25 cellular contexts compared by ENCODE assay signal in the genomic region with DNA sequence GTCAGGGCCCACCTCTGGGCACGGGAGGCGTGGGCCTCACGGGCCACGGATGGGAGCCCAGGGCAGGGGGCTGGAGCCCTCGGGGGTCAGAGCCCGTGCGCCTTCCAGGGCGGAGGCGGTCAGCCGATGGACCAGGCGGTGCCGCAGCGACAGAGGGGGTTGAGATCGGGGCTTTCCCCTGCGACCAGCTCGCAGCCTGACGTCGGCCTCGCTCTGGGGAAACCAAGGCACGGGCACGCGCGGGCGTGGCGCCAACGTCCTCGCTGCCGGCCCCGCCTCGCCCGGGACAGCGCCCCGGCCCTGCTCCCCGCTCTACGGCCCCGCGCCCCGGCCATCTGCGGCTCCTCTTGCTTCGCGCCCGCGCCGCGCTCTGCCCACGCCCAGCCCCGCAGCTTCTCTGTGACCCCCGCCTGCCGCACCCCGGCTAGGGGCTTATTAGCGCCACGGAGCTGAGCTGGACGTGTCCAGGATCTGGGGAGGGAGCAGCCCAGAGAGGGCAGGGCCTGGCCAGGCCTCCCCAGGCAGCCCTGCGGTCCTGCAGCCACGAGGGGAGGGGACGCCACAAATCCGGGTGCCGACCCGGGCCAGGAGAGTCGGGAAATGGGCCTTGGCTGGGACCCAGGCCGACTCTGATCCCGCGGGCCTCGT. TPM values are rescaled to one million over a fixed set of nuclear protein-coding genes. Genes with fewer than 3 reads are reported as not detected.
DNase-seq lines count a peak whose midpoint lies in the region; ATAC-seq and TF ChIP-seq lines count a peak whose summit lies in the region.
"Had no signal": no experiment of that assay in that cellular context is flagged by ENCODE, and none has a peak within 500 bp of the region (broad histone marks: within the 10 kb centered on the region; RNA-seq: fewer than 3 reads in every experiment).

No MANE protein-coding gene starts in this region.

- no peak for ATAC-seq in left ventricle myocardium superior
- no peak for ATAC-seq in thoracic aorta (ENCODE audit: insufficient number of reproducible peaks, low FRiP score, low read depth)
- ATAC-seq in GM18867 (IDR thresholded peaks at IDR 0.05; ENCODE audit: unreplicated experiment): no peak
- ATAC-seq: naive thymus-derived CD8-positive, alpha-beta T cell had no signal

- H3K4me1 Mint-ChIP-seq in activated naive CD4-positive, alpha-beta T cell treated with anti-CD3 and anti-CD28 coated beads, Interleukin-2, amount 10 ng/mL, durations not matched to agents 7 days and 5 days: peaks cover 4% of the 10 kb centered on the region
- H3K4me1 Mint-ChIP-seq: naive thymus-derived CD8-positive, alpha-beta T cell had no signal

- H3K4me1 ChIP-seq in thoracic aorta (ENCODE audit: control insufficient read depth in 1 of 2, low read depth in 2 of 2): peaks cover 10 to 15% of the 10 kb centered on the region in 2 donors
- H3K4me1 ChIP-seq: adrenal gland, left lung, vagina had no signal

- DNase-seq in left ventricle myocardium superior: peak; percentile 27
- DNase-seq in thoracic aorta (ENCODE audit: low spot score): no peak
- DNase-seq in activated naive CD4-positive, alpha-beta T cell treated with anti-CD3 and anti-CD28 coated beads, Interleukin-2, amount 10 ng/mL, durations not matched to agents 7 days and 5 days: no peak
- DNase-seq in substantia nigra (lab: John Stamatoyannopoulos, UW): no peak
- DNase-seq: activated CD4-positive, alpha-beta T cell treated with anti-CD3 and anti-CD28 coated beads, Interleukin-2, amount 50 U/mL, for 4 hours; activated naive CD4-positive, alpha-beta T cell treated with Interleukin-2 at 50 U/mL for 16 hours; activated T-cell treated with anti-CD3 and anti-CD28 coated beads, Interleukin-2, amount 50 U/mL, for 72 hours; adrenal gland; DMS79 treated with DMSO at 0.1 percent for 48 hours; GF-D8; midbrain; naive thymus-derived CD8-positive, alpha-beta T cell; NCI-H1105; NCI-H1930; NCI-H524 treated with DMSO at 0.1 percent for 48 hours; NK-92 treated with Interleukin-12 subunit alpha and Interleukin-12 subunit beta, amount 100 ng/mL, for 24 hours; stimulated activated CD4-positive, alpha-beta T cell treated with anti-CD3 and anti-CD28 coated beads, Interleukin-2, amount 100 ng/mL, for 24 hours; T-helper 1 cell had no signal

- no peaks in the 10 kb centered on the region for H3K9me3 Mint-ChIP-seq in activated naive CD4-positive, alpha-beta T cell treated with anti-CD3 and anti-CD28 coated beads, Interleukin-2, amount 10 ng/mL, durations not matched to agents 7 days and 5 days
- H3K9me3 Mint-ChIP-seq: activated T-cell treated with anti-CD3 and anti-CD28 coated beads, Interleukin-2, amount 50 U/mL, for 72 hours; naive thymus-derived CD8-positive, alpha-beta T cell had no signal

- no peaks in the 10 kb centered on the region for H3K9me3 ChIP-seq in thoracic aorta
- H3K9me3 ChIP-seq: adrenal gland, left lung, vagina had no signal

- intact Hi-C loops in left ventricle myocardium superior (cut with micrococcal nuclease): no loop called here

- H3K27ac Mint-ChIP-seq in activated naive CD4-positive, alpha-beta T cell treated with anti-CD3 and anti-CD28 coated beads, Interleukin-2, amount 10 ng/mL, durations not matched to agents 7 days and 5 days: no peak overlapping the region
- H3K27ac Mint-ChIP-seq: activated T-cell treated with anti-CD3 and anti-CD28 coated beads, Interleukin-2, amount 50 U/mL, for 72 hours; brain had no signal

- peak overlapping the region; percentile 42 for H3K4me3 ChIP-seq in thoracic aorta
- H3K4me3 ChIP-seq: adrenal gland, left lung, smooth muscle cell, vagina had no signal

- H3K36me3 Mint-ChIP-seq in activated naive CD4-positive, alpha-beta T cell treated with anti-CD3 and anti-CD28 coated beads, Interleukin-2, amount 10 ng/mL, durations not matched to agents 7 days and 5 days: no peaks in the 10 kb centered on the region
- H3K36me3 Mint-ChIP-seq: brain; naive thymus-derived CD8-positive, alpha-beta T cell had no signal

- peaks cover 76% of the 10 kb centered on the region for H3K27me3 Mint-ChIP-seq in activated naive CD4-positive, alpha-beta T cell treated with anti-CD3 and anti-CD28 coated beads, Interleukin-2, amount 10 ng/mL, durations not matched to agents 7 days and 5 days

- H3K36me3 ChIP-seq in thoracic aorta: no peaks in the 10 kb centered on the region
- H3K36me3 ChIP-seq: adrenal gland, left lung, vagina had no signal

- TF ChIP-seq CTCF in VCaP (conservative IDR thresholded peaks at IDR 0.05) (no peak), thoracic aorta (IDR thresholded peaks at IDR 0.05) (no peak)

- peak overlapping the region; percentile 45; the same call in 1 of the 2 replicates for H3K27ac ChIP-seq in VCaP
- peak overlapping the region; percentile 35 to 53 for H3K27ac ChIP-seq in thoracic aorta
- H3K27ac ChIP-seq in substantia nigra (ENCODE audit: low read depth, low read length, poor library complexity, severe bottlenecking): no peak overlapping the region
- H3K27ac ChIP-seq: adrenal gland, C4-2B, left lung, vagina had no signal

- H3K27me3 ChIP-seq in thoracic aorta (replicated peaks; ENCODE audit: insufficient read depth): no peaks in the 10 kb centered on the region
- H3K27me3 ChIP-seq: adrenal gland, vagina had no signal

- H3K4me3 Mint-ChIP-seq in activated naive CD4-positive, alpha-beta T cell treated with anti-CD3 and anti-CD28 coated beads, Interleukin-2, amount 10 ng/mL, durations not matched to agents 7 days and 5 days: no peak overlapping the region
- H3K4me3 Mint-ChIP-seq: activated T-cell treated with anti-CD3 and anti-CD28 coated beads, Interleukin-2, amount 50 U/mL, for 72 hours; brain; naive thymus-derived CD8-positive, alpha-beta T cell had no signal

- CTCF ChIA-PET in activated naive CD4-positive, alpha-beta T cell treated with anti-CD3 and anti-CD28 coated beads, Interleukin-2, amount 10 ng/mL, durations not matched to agents 7 days and 5 days (lab: Charles Lee): interaction anchor here (0.7 kb wide), 1 partner anchor 15 kb away, joined by 3 read pairs; no protein-coding TSS in a partner anchor

RNA-seq across cellular contexts. Expression of a gene that starts 13.5 kb away (rescaled TPM):
- 357 TPM for total RNA-seq in left ventricle myocardium superior
- 1,000 to 10,000 TPM; 4,421 to 4,935 TPM for total RNA-seq in thoracic aorta

RNA-seq across cellular contexts. Expression of a gene that starts 29.1 kb away (rescaled TPM):
- 0.50 TPM for total RNA-seq in left ventricle myocardium superior
- total RNA-seq in thoracic aorta: 1 to 10 TPM; 4.2 to 9.2 TPM

RNA-seq across cellular contexts. Expression of a gene that starts 53.1 kb away (rescaled TPM):
- 15.4 TPM for total RNA-seq in left ventricle myocardium superior
- 10 to 100 TPM; 43.2 to 57.9 TPM for total RNA-seq in thoracic aorta

Comparison
In these comparisons a context has a peak if more than half of its experiments do, and no peak if none do; other contexts are left out.
1. RNA of a gene that starts 13.5 kb away (total RNA-seq): 4,421 to 4,935 TPM in thoracic aorta; 357 TPM in left ventricle myocardium superior (single experiment); every median in the first group is over 10 times any median in the second.